Comparison of ENCODE assay signal across 8 cellular contexts in the genomic region with DNA sequence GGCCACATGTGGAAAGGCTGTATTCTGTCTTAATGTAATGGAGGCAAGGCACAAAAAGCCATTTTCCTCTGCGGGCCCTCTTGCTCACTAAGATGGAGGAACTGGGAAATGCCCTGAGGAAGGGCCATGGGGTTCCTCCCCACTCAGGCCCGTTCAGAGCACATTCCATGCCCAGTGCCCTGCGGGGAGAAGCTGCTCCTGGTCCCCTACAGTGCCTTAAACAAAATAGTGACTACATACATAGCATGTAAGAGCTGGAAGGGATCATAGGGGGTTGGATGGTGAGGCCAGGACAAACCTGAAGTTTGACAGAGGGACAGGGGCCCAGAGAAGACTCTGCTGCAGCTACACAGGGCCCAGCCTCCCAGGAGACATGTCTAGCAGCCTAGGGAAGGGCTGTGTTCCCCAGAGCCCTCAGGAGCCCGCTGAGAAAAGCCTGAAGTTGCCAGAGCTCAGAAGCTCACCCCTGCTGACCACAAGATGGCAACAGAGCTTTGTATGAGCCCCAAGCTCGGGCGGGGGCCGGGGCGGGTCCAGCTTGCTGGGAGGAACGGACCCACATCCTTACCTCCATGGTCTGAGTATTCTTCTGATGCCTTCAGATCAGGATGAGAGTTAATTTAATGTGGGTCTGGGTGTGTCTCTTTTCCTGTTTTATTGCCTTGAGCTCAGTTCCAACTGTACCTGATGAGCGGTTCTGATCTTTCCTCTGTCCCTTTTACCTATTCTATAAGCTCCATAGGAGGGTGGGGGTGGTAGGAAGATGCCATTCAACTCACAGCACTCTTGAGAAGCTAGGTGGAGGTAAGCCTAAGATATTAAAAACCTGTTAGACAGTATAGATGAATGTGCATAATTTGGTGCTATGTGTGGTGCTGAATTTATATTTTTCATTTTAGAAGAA.
A peak's percentile ranks its signal among the peaks of the same experiment; 100 is the strongest.
DNase-seq lines count a peak whose midpoint lies in the region; ATAC-seq lines count a peak whose summit lies in the region.

No MANE protein-coding gene starts in this region.

- DNase-seq in DMS 273 (lab: John Stamatoyannopoulos, UW; ENCODE audit: unreplicated experiment) (peak; percentile 76), DMS 273 treated with DMSO at 0.1 percent for 48 hours (lab: John Stamatoyannopoulos, UW) (no peak), KBM-7 (peak; percentile 41), SK-MEL-5 (ENCODE audit: low read depth, low spot score) (peak; percentile 67), cerebellum (ENCODE audit: low spot score) (peak; percentile 36), medulla oblongata (ENCODE audit: extremely low spot score) (peak; percentile 62), DMS79 treated with DMSO at 0.1 percent for 48 hours (lab: John Stamatoyannopoulos, UW) (no peak)

- no peak for ATAC-seq in GM21737 (IDR thresholded peaks at IDR 0.05; ENCODE audit: unreplicated experiment)

- in situ Hi-C loops in KBM-7 (cut with MboI; ENCODE audit: low pct_unique_long_range_greater_than_20kb, low sequenced_read_pairs) (loop anchor here (10.0 to 25.0 kb wide), 2 partner anchors 146 to 1082 kb away; no protein-coding TSS in a partner anchor), SK-MEL-5 (cut with HindIII; ENCODE audit: low pct_unique_long_range_greater_than_20kb, low sequenced_read_pairs) (no loop called here)

Comparison
In these comparisons a context has a peak if more than half of its experiments do, and no peak if none do; other contexts are left out.
1. DNase-seq: peak in DMS 273 (single experiment), KBM-7 (single experiment), SK-MEL-5 (single experiment), cerebellum (single experiment) and medulla oblongata (single experiment); none in DMS 273 treated with DMSO at 0.1 percent for 48 hours (single experiment) and DMS79 treated with DMSO at 0.1 percent for 48 hours (single experiment).